22 cellular contexts compared by ENCODE assay signal in the genomic region with DNA sequence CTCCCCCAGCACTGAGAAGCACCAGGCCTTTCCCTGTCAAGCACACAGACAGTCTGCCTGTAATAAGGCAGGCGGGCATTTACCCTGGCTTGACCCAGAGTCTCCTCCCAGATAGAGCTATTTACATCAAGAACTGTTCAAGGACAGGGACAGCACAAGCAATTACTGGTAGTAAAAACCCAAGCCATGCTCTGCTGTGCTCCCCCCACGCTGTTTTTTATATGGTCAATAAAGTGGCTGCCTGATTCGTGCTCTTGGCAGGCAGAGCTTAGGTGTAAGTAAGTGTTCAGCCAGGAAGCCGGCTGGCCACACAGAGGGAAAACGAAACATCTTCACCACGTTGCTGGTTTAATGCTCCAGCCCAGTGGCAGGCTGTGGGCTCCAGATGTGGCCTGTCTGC.
DNase-seq lines count a peak whose midpoint lies in the region; ATAC-seq, FAIRE-seq and TF ChIP-seq lines count a peak whose summit lies in the region.
"Had no signal": no experiment of that assay in that cellular context is flagged by ENCODE, and none has a peak within 500 bp of the region (broad histone marks: within the 10 kb centered on the region; RNA-seq: fewer than 3 reads in every experiment).

No MANE protein-coding gene starts in this region.

- no peak for FAIRE-seq in kidney (lab: Jason Lieb, UNC)
- FAIRE-seq: K562 had no signal

- no peak overlapping the region for H3K4me2 ChIP-seq in hepatocyte
- no peak overlapping the region for H3K4me2 ChIP-seq in osteoblast (ENCODE audit: insufficient read depth, low read length)
- H3K4me2 ChIP-seq: PC-9 had no signal

- H3K4me3 ChIP-seq in LNCaP clone FGC (ENCODE audit: low read depth, low read length) (no peak overlapping the region), hepatocyte (no peak overlapping the region), osteoblast (ENCODE audit: insufficient read depth, low read length) (no peak overlapping the region), kidney (ENCODE audit: low read length in 2 of 2) (no peak overlapping the region)
- H3K4me3 ChIP-seq: GM23248, K562, PC-9 had no signal

- TF ChIP-seq CTCF in LNCaP clone FGC (IDR thresholded peaks at IDR 0.05; ENCODE audit: control insufficient read depth, extremely low read depth, insufficient read depth): no peak
- TF ChIP-seq CTCF in hepatocyte (IDR thresholded peaks at IDR 0.05; ENCODE audit: poor library complexity): no peak
- no peak for TF ChIP-seq CTCF in osteoblast (IDR thresholded peaks at IDR 0.05; ENCODE audit: extremely low read depth, low read depth, low read length)
- TF ChIP-seq CTCF in kidney (IDR thresholded peaks at IDR 0.05; ENCODE audit: borderline replicate concordance, extremely low read depth, insufficient read depth): no peak

- H3K4me1 ChIP-seq in hepatocyte (ENCODE audit: insufficient read depth): peaks cover 10% of the 10 kb centered on the region
- no peaks in the 10 kb centered on the region for H3K4me1 ChIP-seq in osteoblast (ENCODE audit: insufficient read depth, low read length)
- H3K4me1 ChIP-seq in kidney (ENCODE audit: control insufficient read depth in 1 of 2, insufficient read depth in 1 of 2, low read depth in 1 of 2, low read length in 2 of 2): no peaks in the 10 kb centered on the region

- H3K9me3 ChIP-seq in hepatocyte (ENCODE audit: low read depth) (no peaks in the 10 kb centered on the region), osteoblast (ENCODE audit: low read depth, low read length) (no peaks in the 10 kb centered on the region), kidney (ENCODE audit: control insufficient read depth in 1 of 2, low read length in 2 of 2) (no peaks in the 10 kb centered on the region)

- DNase-seq in EH (ENCODE audit: low read depth): peak; percentile 1
- peak; percentile 80 for DNase-seq in LNCaP clone FGC (ENCODE audit: low read depth)
- peak; percentile 36 for DNase-seq in hepatocyte (ENCODE audit: low spot score)
- peak; percentile 3 for DNase-seq in osteoblast (ENCODE audit: insufficient read length, low spot score, missing footprints)
- DNase-seq in kidney: no peak
- no peak for DNase-seq in NCI-H2029 treated with DMSO at 0.1 percent for 48 hours (lab: John Stamatoyannopoulos, UW)
- DNase-seq: AML-193, DMS79 treated with DMSO at 0.1 percent for 48 hours, GM23248, HCEC 1CT, NCI-H1048, NCI-H146, NCI-H2081, NCI-H524, NCI-H82, PC-9, SIG-M5, T-helper 1 cell had no signal

- H3K79me2 ChIP-seq in hepatocyte (no peaks in the 10 kb centered on the region), osteoblast (ENCODE audit: insufficient read depth, low read length) (no peaks in the 10 kb centered on the region)

- no peak overlapping the region for H3K27ac ChIP-seq in hepatocyte
- no peak overlapping the region for H3K27ac ChIP-seq in osteoblast (ENCODE audit: low read depth, low read length)
- H3K27ac ChIP-seq in kidney (ENCODE audit: low read depth in 2 of 2, low read length in 2 of 2): no peak overlapping the region
- H3K27ac ChIP-seq: GM23248, PC-9, RWPE1 had no signal

- no peaks in the 10 kb centered on the region for H4K20me1 ChIP-seq in hepatocyte (ENCODE audit: insufficient read depth, poor library complexity, severe bottlenecking)
- H4K20me1 ChIP-seq in osteoblast (ENCODE audit: insufficient read depth, low read length): no peaks in the 10 kb centered on the region

- H3K27me3 ChIP-seq in hepatocyte (no peaks in the 10 kb centered on the region), osteoblast (ENCODE audit: insufficient read depth, low read length) (no peaks in the 10 kb centered on the region)

- intact Hi-C loops in kidney (cut with DNase I): no loop called here

- H3K9ac ChIP-seq in kidney (ENCODE audit: low read length in 2 of 2): no peak overlapping the region
- H3K9ac ChIP-seq: GM23248 had no signal

- H3K9me2 ChIP-seq in hepatocyte (replicated peaks; ENCODE audit: insufficient read depth): no peaks in the 10 kb centered on the region

- 30% methylated on average over 6 of the region's 6 CpGs for WGBS in hepatocyte (ENCODE audit: low lambda C conversion rate, missing lambda C conversion rate)

- ATAC-seq in HG02884 (IDR thresholded peaks at IDR 0.05; ENCODE audit: unreplicated experiment): no peak
- ATAC-seq: K562, SK-N-SH treated with all-trans-retinoic acid at 6 μM for 48 hours had no signal

- no peaks in the 10 kb centered on the region for H3K36me3 ChIP-seq in hepatocyte (replicated peaks; ENCODE audit: insufficient read depth, low read depth)
- no peaks in the 10 kb centered on the region for H3K36me3 ChIP-seq in osteoblast (ENCODE audit: insufficient read depth, low read length)
- no peaks in the 10 kb centered on the region for H3K36me3 ChIP-seq in kidney (ENCODE audit: control insufficient read depth in 1 of 2, insufficient read depth in 2 of 2, low read length in 2 of 2)

- no peak overlapping the region for H2AFZ ChIP-seq in hepatocyte
- H2AFZ ChIP-seq in osteoblast (ENCODE audit: low read length): no peak overlapping the region
- H2AFZ ChIP-seq: GM23248, PC-9 had no signal

Comparison
In these comparisons a context has a peak if more than half of its experiments do, and no peak if none do; other contexts are left out.
1. DNase-seq: peak in EH (single experiment), LNCaP clone FGC (single experiment), hepatocyte (single experiment) and osteoblast (single experiment); none in kidney (single experiment) and NCI-H2029 treated with DMSO at 0.1 percent for 48 hours (single experiment).